In the genomic region with DNA sequence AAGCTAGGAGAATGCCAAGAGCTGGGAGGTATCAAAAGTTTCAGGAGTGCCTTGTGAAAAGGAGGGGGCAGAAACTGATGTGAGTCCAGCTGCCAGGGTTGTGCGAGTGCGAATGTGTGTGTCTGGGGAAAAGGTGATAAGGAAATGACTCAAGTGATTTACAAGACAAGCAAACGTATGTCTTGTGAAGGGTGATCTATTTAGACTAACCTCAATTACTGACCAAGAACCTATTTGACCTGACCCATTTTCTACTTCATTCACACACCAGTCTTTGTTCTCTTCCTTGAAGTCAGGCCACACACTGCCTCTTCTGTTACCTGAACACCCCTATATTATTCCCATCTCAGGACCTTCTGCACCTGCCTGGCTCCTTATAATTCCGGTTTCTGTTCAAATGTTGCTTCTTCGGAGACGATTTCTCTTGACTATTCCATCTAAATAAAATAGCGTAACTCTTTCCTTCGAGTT, we compare ENCODE assay signal across 8 cellular contexts. TPM values are rescaled to one million over a fixed set of nuclear protein-coding genes. Genes with fewer than 3 reads are reported as not detected.
DNase-seq lines count a peak whose midpoint lies in the region; ATAC-seq and TF ChIP-seq lines count a peak whose summit lies in the region.

No MANE protein-coding gene starts in this region.

- ATAC-seq in activated naive CD8-positive, alpha-beta T cell treated with anti-CD3 and anti-CD28 coated beads, Interleukin-2, amount 50 U/mL, for 24 hours = no peak

- peaks cover 73% of the 10 kb centered on the region for H3K79me2 ChIP-seq in DOHH2 (ENCODE audit: control insufficient read depth, low read length)

- H3K9me3 ChIP-seq in DOHH2 (ENCODE audit: control insufficient read depth, insufficient read depth, low read length) = no peaks in the 10 kb centered on the region

- H3K9me3 Mint-ChIP-seq in activated naive CD8-positive, alpha-beta T cell treated with anti-CD3 and anti-CD28 coated beads, Interleukin-2, amount 50 U/mL, for 24 hours = no peaks in the 10 kb centered on the region

- H3K27ac Mint-ChIP-seq in activated naive CD8-positive, alpha-beta T cell treated with anti-CD3 and anti-CD28 coated beads, Interleukin-2, amount 50 U/mL, for 24 hours = peak overlapping the region; percentile 87

- no peak for TF ChIP-seq CTCF in DOHH2 (IDR thresholded peaks at IDR 0.05; ENCODE audit: low read depth, low read length, poor library complexity, severe bottlenecking)

- no peaks in the 10 kb centered on the region for H3K9me2 ChIP-seq in DOHH2 (replicated peaks; ENCODE audit: control insufficient read depth, low read length)

- H3K36me3 ChIP-seq in DOHH2 (ENCODE audit: control insufficient read depth, low read length) = peaks cover 44% of the 10 kb centered on the region

- no peaks in the 10 kb centered on the region; the same call in 1 of the 2 replicates for H4K20me1 ChIP-seq in DOHH2 (ENCODE audit: control insufficient read depth, insufficient read depth, low read depth, low read length)

- no peaks in the 10 kb centered on the region for H3K27me3 ChIP-seq in DOHH2 (ENCODE audit: control insufficient read depth, low read length)

- H3K4me2 ChIP-seq in DOHH2 (ENCODE audit: low read length) = peak overlapping the region; percentile 94

- peaks cover 19% of the 10 kb centered on the region for H3K36me3 Mint-ChIP-seq in activated naive CD8-positive, alpha-beta T cell treated with anti-CD3 and anti-CD28 coated beads, Interleukin-2, amount 50 U/mL, for 24 hours (ENCODE audit: low read depth)

- H3K4me1 Mint-ChIP-seq in activated naive CD8-positive, alpha-beta T cell treated with anti-CD3 and anti-CD28 coated beads, Interleukin-2, amount 50 U/mL, for 24 hours = peaks cover 61% of the 10 kb centered on the region

- H3K4me1 ChIP-seq in DOHH2 (ENCODE audit: control insufficient read depth, low read length) = peaks cover 50% of the 10 kb centered on the region

- H3F3A ChIP-seq in DOHH2 (ENCODE audit: control insufficient read depth, insufficient read depth) = peaks cover 7% of the 10 kb centered on the region

- H3K27ac ChIP-seq in DOHH2 (ENCODE audit: low read depth, low read length) (peak overlapping the region; percentile 42), substantia nigra (ENCODE audit: low read depth, low read length, poor library complexity, severe bottlenecking) (peak overlapping the region; percentile 83)

- peak overlapping the region; percentile 97 for H3K4me3 ChIP-seq in DOHH2 (ENCODE audit: low read length)
- peak overlapping the region; percentile 95 for H3K4me3 ChIP-seq in Jurkat, Clone E6-1 (ENCODE audit: low read length)

- H3K27me3 Mint-ChIP-seq in activated naive CD8-positive, alpha-beta T cell treated with anti-CD3 and anti-CD28 coated beads, Interleukin-2, amount 50 U/mL, for 24 hours = no peaks in the 10 kb centered on the region

- peak overlapping the region; percentile 93 for H3K4me3 Mint-ChIP-seq in activated naive CD8-positive, alpha-beta T cell treated with anti-CD3 and anti-CD28 coated beads, Interleukin-2, amount 50 U/mL, for 24 hours

- DNase-seq in Jurkat, Clone E6-1 (ENCODE audit: low read depth, low spot score) = no peak
- DNase-seq in activated naive CD8-positive, alpha-beta T cell treated with anti-CD3 and anti-CD28 coated beads, Interleukin-2, amount 50 U/mL, for 24 hours = no peak
- DNase-seq in kidney glomerular epithelial cell (lab: John Stamatoyannopoulos, UW) (peak; percentile 50), substantia nigra (lab: John Stamatoyannopoulos, UW) (no peak), SKM-1 treated with dmso at 0.1 percent for 144 hours (lab: John Stamatoyannopoulos, UW; ENCODE audit: unreplicated experiment) (no peak), NCI-H82 treated with DMSO at 0.1 percent for 48 hours (lab: John Stamatoyannopoulos, UW; ENCODE audit: unreplicated experiment) (no peak), NCI-H1694 treated with DMSO at 0.1 percent for 48 hours (lab: John Stamatoyannopoulos, UW) (no peak)

RNA-seq across cellular contexts. Expression of a gene that starts 1.0 kb away (rescaled TPM):
- polyA plus RNA-seq in Jurkat, Clone E6-1 (2012; ENCODE audit: insufficient read depth, insufficient read length) = 52.0 TPM

RNA-seq across cellular contexts. Expression of a gene that starts 2.8 kb away (rescaled TPM):
- polyA plus RNA-seq in Jurkat, Clone E6-1 (2012; ENCODE audit: insufficient read depth, insufficient read length) = 35.3 TPM

RNA-seq across cellular contexts. Expression of a gene that starts 34.6 kb away (rescaled TPM):
- 10.8 TPM for polyA plus RNA-seq in Jurkat, Clone E6-1 (2012; ENCODE audit: insufficient read depth, insufficient read length)
